18 cellular contexts compared by ENCODE assay signal in the genomic region with DNA sequence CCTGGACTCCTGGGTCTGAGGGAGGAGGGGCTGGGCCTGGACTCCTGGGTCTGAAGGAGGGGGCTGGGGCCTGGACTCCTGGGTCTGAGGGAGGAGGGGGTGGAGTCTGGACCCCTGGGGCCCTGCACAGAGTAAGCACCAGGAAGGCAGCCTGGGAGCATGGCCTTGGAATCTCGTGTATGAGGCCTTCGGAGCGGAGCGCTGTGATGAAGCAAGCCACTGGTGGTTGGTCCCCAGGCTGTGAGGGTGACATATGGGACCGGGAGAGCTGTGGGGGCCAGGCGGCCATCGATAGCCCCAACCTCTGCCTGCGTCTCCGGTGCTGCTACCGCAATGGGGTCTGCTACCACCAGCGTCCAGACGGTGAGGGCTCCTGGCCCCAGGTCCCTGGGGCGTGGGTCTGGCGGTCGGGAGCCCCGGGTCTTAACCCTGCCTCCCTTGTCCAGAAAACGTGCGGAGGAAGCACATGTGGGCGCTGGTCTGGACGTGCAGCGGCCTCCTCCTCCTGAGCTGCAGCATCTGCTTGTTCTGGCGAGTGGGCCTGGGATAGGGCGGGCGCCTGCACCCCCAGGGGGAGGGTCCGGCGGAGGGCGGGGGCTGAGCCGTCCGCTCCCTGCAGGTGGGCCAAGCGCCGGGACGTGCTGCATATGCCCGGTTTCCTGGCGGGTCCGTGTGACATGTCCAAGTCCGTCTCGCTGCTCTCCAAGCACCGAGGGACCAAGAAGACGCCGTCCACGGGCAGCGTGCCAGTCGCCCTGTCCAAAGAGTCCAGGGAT. TPM values are rescaled to one million over a fixed set of nuclear protein-coding genes. Genes with fewer than 3 reads are reported as not detected.
DNase-seq lines count a peak whose midpoint lies in the region; ATAC-seq, FAIRE-seq and TF ChIP-seq lines count a peak whose summit lies in the region.
"Had no signal": no experiment of that assay in that cellular context is flagged by ENCODE, and none has a peak within 500 bp of the region (broad histone marks: within the 10 kb centered on the region; RNA-seq: fewer than 3 reads in every experiment).

No MANE protein-coding gene starts in this region.

- peaks cover 76% of the 10 kb centered on the region for H3K4me1 ChIP-seq in A549
- H3K4me1 ChIP-seq: foreskin keratinocyte, right lobe of liver, testis had no signal

- H3K4me3 ChIP-seq in A549: no peak overlapping the region
- H3K4me3 ChIP-seq in H7 (ENCODE audit: insufficient read depth, low read depth, low read length): peak overlapping the region; percentile 43
- H3K4me3 ChIP-seq: right lobe of liver, testis had no signal

- H3K27me3 ChIP-seq in H7 (ENCODE audit: control insufficient read depth, insufficient read depth, low read length): peaks cover 12% of the 10 kb centered on the region
- H3K27me3 ChIP-seq: testis had no signal

- 87% methylated on average over 30 of the region's 43 CpGs for WGBS in A549 (ENCODE audit: missing lambda C conversion rate)

- no peak for TF ChIP-seq CTCF in A549 (IDR thresholded peaks at IDR 0.05)

- POLR2A ChIA-PET in A549 (lab: Yijun Ruan, JAX): no interaction called here
- POLR2A ChIA-PET in HEK293T (lab: Yijun Ruan, JAX): interaction anchor here (0.7 to 4.0 kb wide), 3 partner anchors 9 to 38 kb away, joined by 3 to 12 read pairs (median 4); a partner anchor contains a TSS

- no peak for DNase-seq in A549 (ENCODE audit: low read depth in 1 of 2, low spot score in 1 of 2)
- peak; percentile 89 for DNase-seq in H7
- DNase-seq in ecto neural progenitor cell (ENCODE audit: low spot score): peak; percentile 69
- peak; percentile 66 for DNase-seq in islet precursor cell
- DNase-seq in HEK293T (ENCODE audit: extremely low spot score): no peak
- no peak for DNase-seq in SKM-1 (lab: John Stamatoyannopoulos, UW; ENCODE audit: unreplicated experiment)
- DNase-seq: activated CD8-positive, alpha-beta memory T cell treated with anti-CD3 and anti-CD28 coated beads, Interleukin-2, amount 50 U/mL, for 48 hours; activated gamma-delta T cell treated with Interleukin-2 at 50 U/mL for 16 hours; CD8-positive, alpha-beta T cell; foreskin keratinocyte; NCI-H1436 treated with DMSO at 0.1 percent for 48 hours; nucleus accumbens; testis had no signal

- no peaks in the 10 kb centered on the region for H3K36me3 ChIP-seq in H7 (replicated peaks; ENCODE audit: control insufficient read depth, insufficient read depth, low read length)
- H3K36me3 ChIP-seq: right lobe of liver had no signal

- ATAC-seq in A549 (no peak), HG03135 (IDR thresholded peaks at IDR 0.05; ENCODE audit: unreplicated experiment) (no peak)
- ATAC-seq: CD8-positive, alpha-beta T cell; stimulated activated memory B cell treated with anti-CD40 and anti-IgM and Interleukin-4, amounts not matched to agents 10 μg/mL and 1 μg/mL and 100 μg/mL, for 72 hours had no signal

- TF ChIP-seq EP300 in A549 (IDR thresholded peaks at IDR 0.05): no peak

- no peak for TF ChIP-seq POLR2A in A549 (IDR thresholded peaks at IDR 0.05; ENCODE audit: low read length)

- H3K9me3 ChIP-seq in A549: peaks cover 5% of the 10 kb centered on the region; the same call in 2 of the 3 replicates
- H3K9me3 ChIP-seq: right lobe of liver, testis had no signal

- H3K27ac ChIP-seq in A549: peak overlapping the region; percentile 91 to 96; a peak in 5 of 6 replicates
- H3K27ac ChIP-seq: epithelial cell of prostate, foreskin keratinocyte, right lobe of liver, testis had no signal

- TF ChIP-seq RAD21 in A549 (conservative IDR thresholded peaks at IDR 0.05 in 1 of 2, IDR thresholded peaks at IDR 0.05 in 1 of 2): no peak

- CTCF ChIA-PET in A549 (lab: Yijun Ruan, JAX) (interaction anchor here (1.0 to 2.3 kb wide), 6 partner anchors 10 to 86 kb away, joined by 4 to 12 read pairs (median 4); no protein-coding TSS in a partner anchor), HEK293T (lab: Yijun Ruan, JAX) (no interaction called here)

- no peak for FAIRE-seq in A549 (lab: Jason Lieb, UNC)

- H3K4me2 ChIP-seq in A549: peak overlapping the region; percentile 8; the same call in 1 of the 3 replicates

TF ChIP-seq in A549, 52 proteins besides CTCF, POLR2A, EP300 and RAD21 (continues in another document):
- no peak for TF ChIP-seq HOXB13 (CRISPR knock-in tag; IDR thresholded peaks at IDR 0.05; ENCODE audit: low read depth)
- no peak for TF ChIP-seq FOSB (CRISPR knock-in tag; IDR thresholded peaks at IDR 0.05)
- TF ChIP-seq NPAS2 (CRISPR knock-in tag; IDR thresholded peaks at IDR 0.05; ENCODE audit: borderline replicate concordance): no peak

TF ChIP-seq in HEK293T, 16 proteins besides CTCF, POLR2A, EP300 and RAD21:
- TF ChIP-seq TARDBP (IDR thresholded peaks at IDR 0.05): no peak
- TF ChIP-seq HDGF (IDR thresholded peaks at IDR 0.05; ENCODE audit: borderline replicate concordance): no peak
- TF ChIP-seq SP1 (IDR thresholded peaks at IDR 0.05): no peak
- TF ChIP-seq NFRKB (IDR thresholded peaks at IDR 0.05): no peak
- TF ChIP-seq SUZ12 (IDR thresholded peaks at IDR 0.05): no peak
- no peak for TF ChIP-seq FOXM1 (IDR thresholded peaks at IDR 0.05; ENCODE audit: borderline replicate concordance)
- no peak for TF ChIP-seq LEF1 (IDR thresholded peaks at IDR 0.05; ENCODE audit: borderline replicate concordance)
- no peak for TF ChIP-seq BHLHE40 (IDR thresholded peaks at IDR 0.05; ENCODE audit: borderline replicate concordance)
- no peak for TF ChIP-seq L3MBTL2 (conservative IDR thresholded peaks at IDR 0.05)
TF ChIP-seq in HEK293T: peak in this region for 0.

RNA-seq across cellular contexts. Expression of a gene that starts 0.9 kb away (rescaled TPM):
- polyA plus RNA-seq in A549 (2011; rRNA removed): 0.58 and 1.1 TPM in 2 replicates
- 1.6 and 1.9 TPM in 2 replicates for polyA plus RNA-seq in A549 (2012; cell fraction: cytosol; rRNA removed)
- 11.6 and 14.4 TPM in 2 replicates for polyA plus RNA-seq in A549 (2012; cell fraction: nucleus; rRNA removed)
- 1.2 to 1.9 TPM (median 1.7 TPM) in 3 replicates for polyA plus RNA-seq in A549 (2017; fragmentation: RNase III; extraction: RNeasy Plus Mini Kit Qiagen cat#74134 plus additional on column Dnase treatment)
- 0.41 TPM in 1 of 2 replicates, not detected in the other for polyA minus RNA-seq in A549 (2011; rRNA and poly(A)+ RNA removed)
- total RNA-seq in H7 (2014; rRNA removed; shearing (Covaris generic)): not detected in 2 replicates
- total RNA-seq: CD8-positive, alpha-beta T cell; foreskin keratinocyte; liver; right lobe of liver had no signal
- polyA plus RNA-seq: foreskin keratinocyte, liver had no signal

RNA-seq across cellular contexts. Expression of a gene that starts 6.5 kb away (rescaled TPM):
- polyA plus RNA-seq in A549 (2011; rRNA removed): 0.37 and 0.70 TPM in 2 replicates
- polyA plus RNA-seq in A549 (2012; cell fraction: cytosol; rRNA removed): 2.0 and 2.9 TPM in 2 replicates
- 1.8 and 4.0 TPM in 2 replicates for polyA plus RNA-seq in A549 (2012; cell fraction: nucleus; rRNA removed)
- 2.5 to 3.6 TPM (median 2.7 TPM) in 3 replicates for polyA plus RNA-seq in A549 (2017; fragmentation: RNase III; extraction: RNeasy Plus Mini Kit Qiagen cat#74134 plus additional on column Dnase treatment)
- 0.37 and 0.44 TPM in 2 replicates for polyA minus RNA-seq in A549 (2011; rRNA and poly(A)+ RNA removed)
- total RNA-seq in H7 (2014; rRNA removed; shearing (Covaris generic)): 1.0 TPM in 1 of 2 replicates, not detected in the other

RNA-seq across cellular contexts. Expression of a gene that starts 7.3 kb away (rescaled TPM):
- polyA plus RNA-seq in A549 (2011; rRNA removed) (42.1 and 52.4 TPM in 2 replicates), A549 (2017; fragmentation: RNase III; extraction: RNeasy Plus Mini Kit Qiagen cat#74134 plus additional on column Dnase treatment) (91.7 to 115 TPM (median 100.0 TPM) in 3 replicates)
- 27.4 and 54.2 TPM in 2 replicates for polyA plus RNA-seq in A549 (2012; cell fraction: cytosol; rRNA removed)
- polyA plus RNA-seq in A549 (2012; cell fraction: nucleus; rRNA removed): 89.3 and 99.2 TPM in 2 replicates
- 19.6 and 26.4 TPM in 2 replicates for polyA minus RNA-seq in A549 (2011; rRNA and poly(A)+ RNA removed)
- 0.59 and 1.2 TPM in 2 replicates for total RNA-seq in H7 (2014; rRNA removed; shearing (Covaris generic))
- total RNA-seq: liver, right lobe of liver had no signal
- polyA plus RNA-seq: liver had no signal

RNA-seq across cellular contexts. Expression of a gene that starts 8.2 kb away (rescaled TPM):
- 329 and 351 TPM in 2 replicates for polyA plus RNA-seq in A549 (2011; rRNA removed)
- 2,042 and 2,083 TPM in 2 replicates for polyA plus RNA-seq in A549 (2012; cell fraction: cytosol; rRNA removed)
- polyA plus RNA-seq in A549 (2012; cell fraction: nucleus; rRNA removed): 1,887 and 2,526 TPM in 2 replicates
- 2,012 to 2,083 TPM (median 2,037 TPM) in 3 replicates for polyA plus RNA-seq in A549 (2017; fragmentation: RNase III; extraction: RNeasy Plus Mini Kit Qiagen cat#74134 plus additional on column Dnase treatment)
- 816 and 1,830 TPM in 2 replicates for polyA minus RNA-seq in A549 (2011; rRNA and poly(A)+ RNA removed)
- total RNA-seq in H7 (2014; rRNA removed; shearing (Covaris generic)): 458 and 505 TPM in 2 replicates

RNA-seq across cellular contexts. Expression of a gene that starts 14.5 kb away (rescaled TPM):
- polyA plus RNA-seq in A549 (2011; rRNA removed) (not detected in 2 replicates), A549 (2017; fragmentation: RNase III; extraction: RNeasy Plus Mini Kit Qiagen cat#74134 plus additional on column Dnase treatment) (0.05 TPM in 3 replicates)
- 0.01 TPM in 1 of 2 replicates, not detected in the other for polyA plus RNA-seq in A549 (2012; cell fraction: cytosol; rRNA removed)
- polyA plus RNA-seq in A549 (2012; cell fraction: nucleus; rRNA removed): 0.20 and 0.23 TPM in 2 replicates
- polyA minus RNA-seq in A549 (2011; rRNA and poly(A)+ RNA removed): not detected in 2 replicates
- total RNA-seq in H7 (2014; rRNA removed; shearing (Covaris generic)): not detected in 2 replicates
- total RNA-seq: CD8-positive, alpha-beta T cell; foreskin keratinocyte; liver; right lobe of liver had no signal
- polyA plus RNA-seq: foreskin keratinocyte, liver had no signal

Comparison
In these comparisons a context has a peak if more than half of its experiments do, and no peak if none do; other contexts are left out.
1. DNase-seq: peak in H7 (single experiment), ecto neural progenitor cell (single experiment) and islet precursor cell (single experiment); none in A549 (0 of 2), HEK293T (single experiment) and SKM-1 (single experiment).